ENCODE assay signal across 14 cellular contexts in genomic region chr16:2779151-2779920, GRCh38. TPM values are rescaled to one million over a fixed set of nuclear protein-coding genes. Genes with fewer than 3 reads are reported as not detected.
DNase-seq lines count a peak whose midpoint lies in the region; ATAC-seq and TF ChIP-seq lines count a peak whose summit lies in the region.
"Had no signal": no experiment of that assay in that cellular context is flagged by ENCODE, and none has a peak within 500 bp of the region (broad histone marks: within the 10 kb centered on the region; RNA-seq: fewer than 3 reads in every experiment).

No MANE protein-coding gene starts in this region.

- ATAC-seq in stimulated activated naive CD8-positive, alpha-beta T cell treated with anti-CD3 and anti-CD28 coated beads, Interleukin-15, Interleukin-2, amounts not matched to agents 100 U/mL and 50 U/mL, for 24 hours: no peak

- H3K36me3 Mint-ChIP-seq in stimulated activated naive CD8-positive, alpha-beta T cell treated with anti-CD3 and anti-CD28 coated beads, Interleukin-15, Interleukin-2, amounts not matched to agents 100 ng/mL and 50 ng/mL, for 24 hours (ENCODE audit: low read depth): peaks cover 12% of the 10 kb centered on the region
- H3K36me3 Mint-ChIP-seq in mesothelial cell of epicardium: no peaks in the 10 kb centered on the region

- peaks cover 25% of the 10 kb centered on the region for H3K4me1 Mint-ChIP-seq in stimulated activated naive CD8-positive, alpha-beta T cell treated with anti-CD3 and anti-CD28 coated beads, Interleukin-15, Interleukin-2, amounts not matched to agents 100 ng/mL and 50 ng/mL, for 24 hours (ENCODE audit: low read depth)
- peaks cover 22% of the 10 kb centered on the region for H3K4me1 Mint-ChIP-seq in mesothelial cell of epicardium

- H3K27ac Mint-ChIP-seq in stimulated activated naive CD8-positive, alpha-beta T cell treated with anti-CD3 and anti-CD28 coated beads, Interleukin-15, Interleukin-2, amounts not matched to agents 100 ng/mL and 50 ng/mL, for 24 hours: peak overlapping the region; percentile 97
- H3K27ac Mint-ChIP-seq in mesothelial cell of epicardium: peak overlapping the region; percentile 99

- DNase-seq in stimulated activated naive CD8-positive, alpha-beta T cell treated with anti-CD3 and anti-CD28 coated beads, Interleukin-15, Interleukin-2, amounts not matched to agents 100 U/mL and 50 U/mL, for 24 hours: no peak
- DNase-seq in activated CD8-positive, alpha-beta memory T cell treated with anti-CD3 and anti-CD28 coated beads, Interleukin-2, amount 50 U/mL, for 48 hours: peak; percentile 51
- no peak for DNase-seq in mesothelial cell of epicardium (ENCODE audit: low spot score in 2 of 2, unreplicated experiment in 2 of 2)
- DNase-seq in NCI-H1436 treated with DMSO at 0.1 percent for 48 hours (lab: John Stamatoyannopoulos, UW): no peak
- no peak for DNase-seq in anterior cingulate cortex (lab: John Stamatoyannopoulos, UW)
- no peak for DNase-seq in NK-92 treated with Interleukin-12 subunit alpha and Interleukin-12 subunit beta, amount 100 ng/mL, for 24 hours (lab: John Stamatoyannopoulos, UW)
- no peak for DNase-seq in SIG-M5 treated with dmso at 0.1 percent for 504 hours (lab: John Stamatoyannopoulos, UW; ENCODE audit: unreplicated experiment)
- DNase-seq: amniotic stem cell; Kasumi-1; stimulated activated CD4-positive, alpha-beta T cell treated with anti-CD3 and anti-CD28 coated beads, Interleukin-2, amount 100 ng/mL, for 24 hours; substantia nigra had no signal

- no peak for TF ChIP-seq CTCF in mesothelial cell of epicardium (IDR thresholded peaks at IDR 0.05; ENCODE audit: unreplicated experiment)

- no peaks in the 10 kb centered on the region for H3K27me3 Mint-ChIP-seq in stimulated activated naive CD8-positive, alpha-beta T cell treated with anti-CD3 and anti-CD28 coated beads, Interleukin-15, Interleukin-2, amounts not matched to agents 100 ng/mL and 50 ng/mL, for 24 hours
- peaks cover 2% of the 10 kb centered on the region for H3K27me3 Mint-ChIP-seq in mesothelial cell of epicardium (ENCODE audit: low read depth)

- H3K9me3 Mint-ChIP-seq in stimulated activated naive CD8-positive, alpha-beta T cell treated with anti-CD3 and anti-CD28 coated beads, Interleukin-15, Interleukin-2, amounts not matched to agents 100 ng/mL and 50 ng/mL, for 24 hours: no peaks in the 10 kb centered on the region
- no peaks in the 10 kb centered on the region for H3K9me3 Mint-ChIP-seq in mesothelial cell of epicardium

- peak overlapping the region; percentile 95 for H3K4me3 Mint-ChIP-seq in stimulated activated naive CD8-positive, alpha-beta T cell treated with anti-CD3 and anti-CD28 coated beads, Interleukin-15, Interleukin-2, amounts not matched to agents 100 ng/mL and 50 ng/mL, for 24 hours
- H3K4me3 Mint-ChIP-seq in mesothelial cell of epicardium: peak overlapping the region; percentile 91

RNA-seq across cellular contexts. Expression of gene ELOB, which starts 2.3 kb away (rescaled TPM):
- total RNA-seq in mesothelial cell of epicardium: 192 to 200 TPM (median 195 TPM) in 3 replicates

RNA-seq across cellular contexts. Expression of gene PRSS33, which starts 8.0 kb away (rescaled TPM):
- total RNA-seq in mesothelial cell of epicardium: not detected in 3 replicates
- total RNA-seq: RPMI7951 had no signal

RNA-seq across cellular contexts. Expression of gene PRSS41, which starts 18.9 kb away (rescaled TPM):
- total RNA-seq in mesothelial cell of epicardium: not detected in 3 replicates
- total RNA-seq: H4, RPMI7951 had no signal

RNA-seq across cellular contexts. Expression of gene SRRM2, which starts 26.9 kb away (rescaled TPM):
- total RNA-seq in mesothelial cell of epicardium: 832 to 854 TPM (median 837 TPM) in 3 replicates

RNA-seq across cellular contexts. Expression of gene PRSS21, which starts 37.7 kb away (rescaled TPM):
- not detected in 3 replicates for total RNA-seq in mesothelial cell of epicardium
- total RNA-seq: H4, RPMI7951 had no signal
